In genomic region chr6:48369100-48369499, GRCh38 we compare ENCODE assay signal across 10 cellular contexts.
"Had no signal": no experiment of that assay in that cellular context is flagged by ENCODE, and none has a peak within 500 bp of the region (broad histone marks: within the 10 kb centered on the region; RNA-seq: fewer than 3 reads in every experiment).

No MANE protein-coding gene starts in this region.

- FAIRE-seq: H1 had no signal

- ATAC-seq: GM23338, HCT116 had no signal

- H3K9me3 ChIP-seq: HAP-1 had no signal

- DNase-seq: GM23248, GOT3, H7, H9, HCEC 1CT, HFFc6 had no signal

- H3K27ac ChIP-seq: GM23248 had no signal

- H3K4me2 ChIP-seq: GM23338 had no signal

- H3K4me1 ChIP-seq: HAP-1 had no signal

- H3K9ac ChIP-seq: GM23248 had no signal

- H2AFZ ChIP-seq: GM23248, GM23338 had no signal

- H3K36me3 ChIP-seq: HAP-1 had no signal

- H3K4me3 ChIP-seq: GM23248, GM23338, HAP-1 had no signal
